Comparison of ENCODE assay signal across 8 cellular contexts in the genomic region with DNA sequence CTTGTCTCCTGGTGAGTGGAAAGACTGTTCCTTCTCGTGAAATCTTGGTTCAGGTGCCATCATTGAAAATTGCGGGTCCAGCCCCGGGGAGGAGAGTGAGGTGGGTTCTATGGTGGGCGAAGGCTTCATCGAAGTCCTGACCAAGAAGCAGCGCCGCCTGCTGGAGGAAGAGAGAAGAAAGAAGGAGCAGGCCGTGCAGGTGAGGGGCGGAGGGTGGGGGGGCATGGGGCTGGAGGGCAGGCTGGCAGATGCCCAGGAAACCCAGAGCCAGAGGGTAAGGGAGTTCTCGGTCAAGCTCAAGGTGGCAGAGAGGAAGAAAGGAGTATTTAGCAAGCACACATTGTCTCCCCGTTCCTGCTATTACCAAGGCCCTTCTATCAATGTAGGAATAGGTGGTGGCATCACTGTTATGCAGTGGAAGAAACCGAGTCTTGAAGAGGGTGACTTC. TPM values are rescaled to one million over a fixed set of nuclear protein-coding genes. Genes with fewer than 3 reads are reported as not detected.
DNase-seq lines count a peak whose midpoint lies in the region; ATAC-seq and TF ChIP-seq lines count a peak whose summit lies in the region.

No MANE protein-coding gene starts in this region.

- H3K4me3 Mint-ChIP-seq in CD4-positive, alpha-beta T cell, result no peak overlapping the region
- no peak overlapping the region for H3K4me3 Mint-ChIP-seq in mesothelial cell of epicardium

- H3K4me3 ChIP-seq in Jurkat, Clone E6-1 (ENCODE audit: low read length), result no peak overlapping the region
- H3K4me3 ChIP-seq in choroid plexus epithelial cell (ENCODE audit: low read depth, low read length) (no peak overlapping the region), thyroid gland (replicated peaks in 1 of 3) (no peak overlapping the region)

- peak overlapping the region; percentile 8 for H3K27ac Mint-ChIP-seq in CD4-positive, alpha-beta T cell
- H3K27ac Mint-ChIP-seq in mesothelial cell of epicardium, result peak overlapping the region; percentile 78

- 62 to 63% methylated on average over 12 of the region's 12 CpGs for WGBS in thyroid gland, 2 donors

- peaks cover 90% of the 10 kb centered on the region for H3K36me3 Mint-ChIP-seq in CD4-positive, alpha-beta T cell (ENCODE audit: low read depth)
- H3K36me3 Mint-ChIP-seq in mesothelial cell of epicardium, result peaks cover 38% of the 10 kb centered on the region

- CTCF ChIA-PET in CD4-positive, alpha-beta T cell (lab: Charles Lee), result no interaction called here

- H3K27me3 Mint-ChIP-seq in CD4-positive, alpha-beta T cell, result no peaks in the 10 kb centered on the region
- H3K27me3 Mint-ChIP-seq in mesothelial cell of epicardium (ENCODE audit: low read depth), result no peaks in the 10 kb centered on the region

- DNase-seq in CD4-positive, alpha-beta T cell, result peak; percentile 40 to 69 (median 53)
- peak; percentile 41 for DNase-seq in Jurkat, Clone E6-1 (ENCODE audit: low read depth, low spot score)
- DNase-seq in activated CD4-positive, alpha-beta T cell treated with anti-CD3 and anti-CD28 coated beads for 1 hour, result peak; percentile 31
- DNase-seq in choroid plexus epithelial cell (ENCODE audit: low read depth) (peak; percentile 42), mesothelial cell of epicardium (ENCODE audit: low spot score in 2 of 2, unreplicated experiment in 2 of 2) (peak in 1 of 2 experiments; percentile 64), thyroid gland (peak; percentile 47 to 51), cerebellar nuclear complex (lab: John Stamatoyannopoulos, UW) (no peak), 8988T (no peak)

- POLR2A ChIA-PET in CD4-positive, alpha-beta T cell (lab: Charles Lee), result interaction anchor here (1.2 kb wide), 1 partner anchor 105 kb away, joined by 3 read pairs; no protein-coding TSS in a partner anchor

- no peak for TF ChIP-seq POLR2A in thyroid gland (IDR thresholded peaks at IDR 0.05)

- no peaks in the 10 kb centered on the region for H3K27me3 ChIP-seq in CD4-positive, alpha-beta T cell (ENCODE audit: control insufficient read depth, insufficient read depth, low read length)
- H3K27me3 ChIP-seq in thyroid gland, result no peaks in the 10 kb centered on the region

- no peak overlapping the region for H3K27ac ChIP-seq in CD4-positive, alpha-beta T cell (ENCODE audit: low read depth, low read length)
- H3K27ac ChIP-seq in thyroid gland, result no peak overlapping the region

- H3K4me1 ChIP-seq in thyroid gland, result no peaks in the 10 kb centered on the region

- TF ChIP-seq CTCF in CD4-positive, alpha-beta T cell (IDR thresholded peaks at IDR 0.05), result peak; percentile 65
- TF ChIP-seq CTCF in choroid plexus epithelial cell (conservative IDR thresholded peaks at IDR 0.05; ENCODE audit: low read depth, low read length) (peak; percentile 64), mesothelial cell of epicardium (IDR thresholded peaks at IDR 0.05; ENCODE audit: unreplicated experiment) (peak; percentile 58), thyroid gland (IDR thresholded peaks at IDR 0.05) (peak in 4 of 6 experiments; percentile 14 to 58 (median 30))

- no peaks in the 10 kb centered on the region for H3K9me3 Mint-ChIP-seq in CD4-positive, alpha-beta T cell
- no peaks in the 10 kb centered on the region for H3K9me3 Mint-ChIP-seq in mesothelial cell of epicardium

- H3K36me3 ChIP-seq in thyroid gland, result peaks cover 94 to 96% of the 10 kb centered on the region in 2 donors

- ATAC-seq in CD4-positive, alpha-beta T cell (ENCODE audit: poor library complexity), result peak; percentile 65

- H3K4me1 Mint-ChIP-seq in CD4-positive, alpha-beta T cell (ENCODE audit: low read depth), result peaks cover 6% of the 10 kb centered on the region
- peaks cover 11% of the 10 kb centered on the region for H3K4me1 Mint-ChIP-seq in mesothelial cell of epicardium

- H3K9me3 ChIP-seq in CD4-positive, alpha-beta T cell (ENCODE audit: control insufficient read depth, low read length), result no peaks in the 10 kb centered on the region
- H3K9me3 ChIP-seq in thyroid gland, result no peaks in the 10 kb centered on the region

- intact Hi-C loops in CD4-positive, alpha-beta T cell (cut with DNase I, micrococcal nuclease), result loop anchor here (1.0 to 5.0 kb wide), 3 partner anchors 20 to 128 kb away; no protein-coding TSS in a partner anchor
- intact Hi-C loops in thyroid gland (cut with DNase I), result loop anchor here (10.0 kb wide), 1 partner anchor 134 kb away; no protein-coding TSS in a partner anchor

RNA-seq across cellular contexts. Expression of gene POMT1, which starts 24.3 kb away (rescaled TPM):
- total RNA-seq in CD4-positive, alpha-beta T cell, result 10 to 100 TPM; 50.1 to 50.5 TPM
- polyA plus RNA-seq in Jurkat, Clone E6-1 (2012; ENCODE audit: insufficient read depth, insufficient read length), result 33.2 TPM
- total RNA-seq in mesothelial cell of epicardium (54.8 to 59.2 TPM (median 57.2 TPM) in 3 replicates), thyroid gland (10 to 100 TPM; 21.8 to 51.0 (median 33.9) TPM)

RNA-seq across cellular contexts. Expression of gene UCK1, which starts 52.6 kb away (rescaled TPM):
- 10 to 100 TPM; 22.1 to 22.5 TPM for total RNA-seq in CD4-positive, alpha-beta T cell
- 39.5 TPM for polyA plus RNA-seq in Jurkat, Clone E6-1 (2012; ENCODE audit: insufficient read depth, insufficient read length)
- total RNA-seq in mesothelial cell of epicardium (21.9 to 26.6 TPM (median 23.2 TPM) in 3 replicates), thyroid gland (10 to 100 TPM; 39.3 to 57.0 (median 49.3) TPM)

Comparison
In these comparisons a context has a peak if more than half of its experiments do, and no peak if none do; other contexts are left out.
1. DNase-seq: peak in CD4-positive, alpha-beta T cell (10 of 10), Jurkat, Clone E6-1 (single experiment), activated CD4-positive, alpha-beta T cell treated with anti-CD3 and anti-CD28 coated beads for 1 hour (single experiment), choroid plexus epithelial cell (single experiment) and thyroid gland (2 of 2); none in cerebellar nuclear complex (0 of 2) and 8988T (single experiment).
2. Peak in every context shown above with its lines, with median percentiles within 50 percentile points of each other: CTCF ChIP-seq.